Comparison of ENCODE assay signal across 8 cellular contexts in genomic region chr5:123512631-123513461, GRCh38. TPM values are rescaled to one million over a fixed set of nuclear protein-coding genes. Genes with fewer than 3 reads are reported as not detected.
DNase-seq lines count a peak whose midpoint lies in the region; ATAC-seq, FAIRE-seq and TF ChIP-seq lines count a peak whose summit lies in the region.

No MANE protein-coding gene starts in this region.

- 0 out of 2 replicates have a peak, but pooled peaks have one; percentile 5 for TF ChIP-seq RAD21 in IMR-90 (IDR thresholded peaks at IDR 0.05; ENCODE audit: low read length)
- no peak for TF ChIP-seq RAD21 in HepG2 (CRISPR knock-in tag; IDR thresholded peaks at IDR 0.05)

- peak overlapping the region; percentile 3 to 30; a peak in 1 of 4 replicates for H4K8ac ChIP-seq in IMR-90 (ENCODE audit: low read depth in 2 of 2, low read length in 2 of 2)

- H3K23ac ChIP-seq in IMR-90 (ENCODE audit: low read depth, low read length), result peak overlapping the region; percentile 82

- peaks cover 5 to 28% of the 10 kb centered on the region in 2 experiments; a peak in 3 of 4 replicates for H3K79me1 ChIP-seq in IMR-90 (ENCODE audit: low read depth in 1 of 2, low read length in 2 of 2)

- 0% methylated on average over 9 of the region's 46 CpGs; no CpG with 5 or more reads in 1 of the 2 experiments for WGBS in IMR-90 (ENCODE audit: extremely low coverage in 2 of 2, insufficient read length in 1 of 2), 2 experiments
- 1% methylated on average over 22 of the region's 46 CpGs for WGBS in HepG2 (ENCODE audit: low lambda C conversion rate)

- DNase-seq in DMS53 (lab: John Stamatoyannopoulos, UW) (peak; percentile 58), IMR-90 (peak; percentile 30), coronary artery (ENCODE audit: low spot score) (peak; percentile 76), HepG2 (ENCODE audit: low spot score) (peak; percentile 39)
- DNase-seq in stimulated activated CD4-positive, alpha-beta T cell treated with anti-CD3 and anti-CD28 coated beads, Interleukin-4, amount 100 ng/mL, for 4 hours, result peak; percentile 15 to 26
- DNase-seq in effector CD8-positive, alpha-beta T cell (lab: John Stamatoyannopoulos, UW), result no peak

- in situ Hi-C loops in IMR-90 (cut with MboI; ENCODE audit: low sequenced_read_pairs), result no loop called here
- in situ Hi-C loops in HepG2 (cut with HindIII; ENCODE audit: extremely low pct_ligation_motif_present, low pct_unique_long_range_greater_than_20kb), result no loop called here

- H2AFZ ChIP-seq in IMR-90 (replicated peaks; ENCODE audit: low read length, poor library complexity) (peak overlapping the region; percentile 98), HepG2 (ENCODE audit: low read length) (no peak overlapping the region)

- H2BK15ac ChIP-seq in IMR-90 (ENCODE audit: low read depth, low read length), result peak overlapping the region; percentile 57; the same call in 1 of the 3 replicates

- intact Hi-C loops in IMR-90 (cut with micrococcal nuclease) (loop anchor here (1.0 to 2.0 kb wide), 2 partner anchors 90 to 98 kb away; partner anchors contain the start of gene CEP120), HepG2 (cut with micrococcal nuclease; ENCODE audit: unreplicated experiment) (loop anchor here (5.0 to 10.0 kb wide), 2 partner anchors 99 to 668 kb away; partner anchors contain the start of gene SNX24)

- peak overlapping the region; percentile 83 for H3K4ac ChIP-seq in IMR-90 (ENCODE audit: low read depth, low read length)

- no peaks in the 10 kb centered on the region for H3K27me3 ChIP-seq in IMR-90 (ENCODE audit: control insufficient read depth, insufficient read depth, low read length)
- H3K27me3 ChIP-seq in HepG2 (ENCODE audit: control insufficient read depth in 1 of 2, insufficient read depth in 2 of 2, low read length in 2 of 2), result no peaks in the 10 kb centered on the region; a peak in 1 of 5 replicates

- dilution Hi-C loops in IMR-90 (cut with HindIII; ENCODE audit: low sequenced_read_pairs, unreplicated experiment), result no loop called here

- H2BK20ac ChIP-seq in IMR-90 (ENCODE audit: low read depth, low read length), result no peak overlapping the region

- H3K56ac ChIP-seq in IMR-90 (ENCODE audit: extremely low read depth, insufficient read depth, low read length), result peak overlapping the region; percentile 66

- H2BK5ac ChIP-seq in IMR-90 (ENCODE audit: low read depth, low read length, poor library complexity, severe bottlenecking), result peak overlapping the region; percentile 5

- peak overlapping the region; percentile 83; the same call in 1 of the 2 replicates for H2AK5ac ChIP-seq in IMR-90 (ENCODE audit: low read depth, low read length)

- TF ChIP-seq POLR2A in IMR-90 (IDR thresholded peaks at IDR 0.05; ENCODE audit: low read depth, low read length), result no peak
- no peak for TF ChIP-seq POLR2A in HepG2 (IDR thresholded peaks at IDR 0.05; ENCODE audit: insufficient read depth in 1 of 2, low read depth in 2 of 2, low read length in 2 of 2)

- POLR2A ChIA-PET in IMR-90 (lab: Charles Lee; ENCODE audit: unreplicated experiment), result no interaction called here
- POLR2A ChIA-PET in HepG2 (lab: Yijun Ruan, JAX), result interaction anchor here (1.0 to 4.5 kb wide), 4 partner anchors 18 to 667 kb away, joined by 3 to 50 read pairs (median 5); partner anchors contain the start of gene CEP120

- peak overlapping the region; percentile 74 for H3K4me3 ChIP-seq in IMR-90 (ENCODE audit: insufficient read depth, low read depth, low read length)
- peak overlapping the region; percentile 92 for H3K4me3 ChIP-seq in coronary artery
- peak overlapping the region; percentile 89 to 96 (median 92) for H3K4me3 ChIP-seq in HepG2 (replicated peaks in 1 of 3; ENCODE audit: insufficient read depth in 1 of 3, low read depth in 2 of 3, low read length in 3 of 3)

- TF ChIP-seq CTCF in IMR-90 (conservative IDR thresholded peaks at IDR 0.05; ENCODE audit: low read depth, low read length) (no peak), coronary artery (IDR thresholded peaks at IDR 0.05) (no peak), HepG2 (CRISPR knock-in tag; IDR thresholded peaks at IDR 0.05) (no peak)

- H3K4me1 ChIP-seq in IMR-90 (ENCODE audit: control insufficient read depth, insufficient read depth, low read length), result peaks cover 2% of the 10 kb centered on the region; the same call in 1 of the 2 replicates
- peaks cover 42% of the 10 kb centered on the region for H3K4me1 ChIP-seq in HepG2 (ENCODE audit: insufficient read depth, low read length)

- peak; percentile 66 for FAIRE-seq in HepG2 (lab: Jason Lieb, UNC)

- BruUV-seq in IMR-90 (replicated peaks; lab: Mats Ljungman, UMichigan), result no TSS peak
- BruUV-seq in HepG2 (replicated peaks; lab: Mats Ljungman, UMichigan), result no TSS peak

- H2BK120ac ChIP-seq in IMR-90 (ENCODE audit: low read depth, low read length), result peak overlapping the region; percentile 32; the same call in 1 of the 2 replicates

- H3K4me2 ChIP-seq in IMR-90 (ENCODE audit: low read depth, low read length) (peak overlapping the region; percentile 99), HepG2 (ENCODE audit: low read depth, low read length) (peak overlapping the region; percentile 90)

- H2AK9ac ChIP-seq in IMR-90 (replicated peaks; ENCODE audit: low read depth, low read length, poor library complexity), result peak overlapping the region; percentile 93

- H3K9me1 ChIP-seq in IMR-90 (ENCODE audit: insufficient read depth, low read length), result peaks cover 5% of the 10 kb centered on the region

- H4K5ac ChIP-seq in IMR-90 (ENCODE audit: low read depth, low read length), result peak overlapping the region; percentile 6

- peaks cover 51% of the 10 kb centered on the region for H3K79me2 ChIP-seq in HepG2 (ENCODE audit: insufficient read depth, low read length)

- H3K27ac ChIP-seq in IMR-90 (ENCODE audit: insufficient read depth, low read length) (peak overlapping the region; percentile 61), coronary artery (peak overlapping the region; percentile 93 to 96), HepG2 (ENCODE audit: extremely low read length, insufficient read depth, low read length) (peak overlapping the region; percentile 89)

- peak overlapping the region; percentile 65 for H3K14ac ChIP-seq in IMR-90 (replicated peaks; ENCODE audit: low read depth, low read length)

- peak; percentile 23 for ATAC-seq in GM21529 (IDR thresholded peaks at IDR 0.05; ENCODE audit: unreplicated experiment)
- peak; percentile 6 for ATAC-seq in IMR-90 (ENCODE audit: low read depth)
- peak; percentile 15 to 21 for ATAC-seq in activated CD4-positive, CD25-positive, alpha-beta regulatory T cell treated with anti-CD3 and anti-CD28 coated beads, Interleukin-2, amount 50 U/mL, for 24 hours
- peak; percentile 21 for ATAC-seq in HepG2

- H3K9me3 ChIP-seq in IMR-90 (ENCODE audit: control insufficient read depth, insufficient read depth, low read length) (no peaks in the 10 kb centered on the region), HepG2 (ENCODE audit: low read length) (no peaks in the 10 kb centered on the region)

- H3K36me3 ChIP-seq in IMR-90 (ENCODE audit: control insufficient read depth, insufficient read depth, low read length) (no peaks in the 10 kb centered on the region), HepG2 (replicated peaks in 1 of 2; ENCODE audit: control insufficient read depth in 1 of 2, insufficient read depth in 2 of 2, low read length in 2 of 2) (no peaks in the 10 kb centered on the region)

- peak overlapping the region; percentile 16 for H3K18ac ChIP-seq in IMR-90 (ENCODE audit: low read depth, low read length)

- CTCF ChIA-PET in IMR-90 (lab: Yijun Ruan, JAX), result no interaction called here
- CTCF ChIA-PET in HepG2 (lab: Yijun Ruan, JAX; ENCODE audit: low intra/inter-chr PET ratio, low total read pairs), result interaction anchor here (1.4 kb wide), 1 partner anchor 89 kb away, joined by 3 read pairs; no protein-coding TSS in a partner anchor

- H4K91ac ChIP-seq in IMR-90 (ENCODE audit: insufficient read depth, low read depth, low read length), result peak overlapping the region; percentile 60; the same call in 1 of the 2 replicates

- peak overlapping the region; percentile 87 for H3K9ac ChIP-seq in IMR-90 (ENCODE audit: low read depth, low read length)
- H3K9ac ChIP-seq in HepG2 (ENCODE audit: insufficient read depth, low read depth, low read length), result peak overlapping the region; percentile 84

- H4K20me1 ChIP-seq in IMR-90 (ENCODE audit: insufficient read depth, low read length) (peaks cover 17% of the 10 kb centered on the region), HepG2 (ENCODE audit: insufficient read depth, low read length) (peaks cover 3% of the 10 kb centered on the region; the same call in 1 of the 2 replicates)

- TF ChIP-seq EP300 in HepG2 (IDR thresholded peaks at IDR 0.05; ENCODE audit: low read depth in 2 of 2, low read length in 2 of 2) (no peak), HepG2 (CRISPR knock-in tag; IDR thresholded peaks at IDR 0.05; ENCODE audit: borderline replicate concordance) (no peak)

TF ChIP-seq in HepG2, 621 proteins besides CTCF, POLR2A, EP300 and RAD21 (continues in another document):
- no peak for TF ChIP-seq ZNF782 (CRISPR knock-in tag; IDR thresholded peaks at IDR 0.05; ENCODE audit: borderline replicate concordance)

RNA-seq across cellular contexts. Expression of gene CSNK1G3, which starts 0.9 kb away (rescaled TPM):
- 26.2 and 45.3 TPM in 2 replicates for total RNA-seq in IMR-90 (2012; rRNA removed)
- 14.0 and 16.4 TPM in 2 replicates for polyA plus RNA-seq in IMR-90 (2012; rRNA removed)
- polyA plus RNA-seq in IMR-90 (2012; cell fraction: cytosol; rRNA removed), result 8.6 and 10.5 TPM in 2 replicates
- 6.6 and 11.1 TPM in 2 replicates for polyA plus RNA-seq in IMR-90 (2012; cell fraction: nucleus; rRNA removed; ENCODE audit: low replicate concordance)
- total RNA-seq in HepG2 (2016; rRNA removed; fragmentation: Illumina TruSeq; extraction: Trizol), result 31.5 and 35.4 TPM in 2 replicates
- total RNA-seq in HepG2 (2016; cell fraction: cytosol; rRNA removed; fragmentation: Illumina TruSeq; extraction: Trizol; ENCODE audit: low read depth), result 97.8 and 110 TPM in 2 replicates
- 29.7 and 30.5 TPM in 2 replicates for total RNA-seq in HepG2 (2016; cell fraction: insoluble cytoplasmic fraction; rRNA removed; fragmentation: Illumina TruSeq; extraction: Trizol)
- 52.6 and 53.8 TPM in 2 replicates for total RNA-seq in HepG2 (2016; cell fraction: membrane; rRNA removed; fragmentation: Illumina TruSeq; extraction: Trizol)
- 22.9 and 25.8 TPM in 2 replicates for total RNA-seq in HepG2 (2016; cell fraction: nucleus; rRNA removed; fragmentation: Illumina TruSeq; extraction: Trizol)
- polyA plus RNA-seq in HepG2 (2011; rRNA removed), result 11.3 and 12.8 TPM in 2 replicates
- 5.5 and 9.1 TPM in 2 replicates for polyA plus RNA-seq in HepG2 (2011; cell fraction: cytosol; rRNA removed)
- polyA plus RNA-seq in HepG2 (2011; cell fraction: nucleus; rRNA removed), result 6.0 and 6.6 TPM in 2 replicates
- polyA plus RNA-seq in HepG2 (2012), result 17.4 and 18.3 TPM in 2 replicates
- 3.0 and 3.4 TPM in 2 replicates for polyA plus RNA-seq in HepG2 (2016; cell fraction: cytosol; fragmentation: Illumina TruSeq; extraction: Trizol; ENCODE audit: low read depth)
- 25.8 and 27.6 TPM in 2 replicates for polyA plus RNA-seq in HepG2 (2016; cell fraction: insoluble cytoplasmic fraction; fragmentation: Illumina TruSeq; extraction: Trizol; ENCODE audit: low read depth)
- 11.6 and 12.0 TPM in 2 replicates for polyA plus RNA-seq in HepG2 (2016; cell fraction: membrane; fragmentation: Illumina TruSeq; extraction: Trizol; ENCODE audit: low read depth)
- polyA plus RNA-seq in HepG2 (2016; cell fraction: nucleus; fragmentation: Illumina TruSeq; extraction: Trizol; ENCODE audit: insufficient read depth, low read depth), result 15.2 and 15.7 TPM in 2 replicates
- polyA minus RNA-seq in HepG2 (2011; rRNA and poly(A)+ RNA removed; ENCODE audit: low replicate concordance), result 12.8 and 14.1 TPM in 2 replicates
- 30.2 and 40.0 TPM in 2 replicates for polyA minus RNA-seq in HepG2 (2011; cell fraction: cytosol; rRNA and poly(A)+ RNA removed)
- polyA minus RNA-seq in HepG2 (2011; cell fraction: nucleus; rRNA and poly(A)+ RNA removed), result 48.9 and 56.9 TPM in 2 replicates
